In genomic region chr22:40415531-40416266, GRCh38 we compare ENCODE assay signal across 9 cellular contexts. TPM values are rescaled to one million over a fixed set of nuclear protein-coding genes. Genes with fewer than 3 reads are reported as not detected.
DNase-seq lines count a peak whose midpoint lies in the region; TF ChIP-seq lines count a peak whose summit lies in the region.
"Had no signal": no experiment of that assay in that cellular context is flagged by ENCODE, and none has a peak within 500 bp of the region (broad histone marks: within the 10 kb centered on the region; RNA-seq: fewer than 3 reads in every experiment).

No MANE protein-coding gene starts in this region.

- H3K36me3 ChIP-seq in OCI-LY3 (replicated peaks; ENCODE audit: low read depth, low read length): peaks cover 45% of the 10 kb centered on the region
- H3K36me3 ChIP-seq in tibial nerve: peaks cover 0 to 83% (median 34%) of the 10 kb centered on the region in 3 donors
- H3K36me3 ChIP-seq in MG63: peaks cover 47% of the 10 kb centered on the region

- H3K4me1 ChIP-seq in OCI-LY3 (ENCODE audit: low read length): peaks cover 47% of the 10 kb centered on the region
- H3K4me1 ChIP-seq in tibial nerve: peaks cover 0 to 12% (median 2%) of the 10 kb centered on the region in 4 donors

- no peaks in the 10 kb centered on the region for H3K79me2 ChIP-seq in OCI-LY3 (ENCODE audit: low read length)

- H3K9me3 Mint-ChIP-seq in activated naive CD4-positive, alpha-beta T cell treated with anti-CD3 and anti-CD28 coated beads, Interleukin-2, amount 10 ng/mL, durations not matched to agents 7 days and 5 days: no peaks in the 10 kb centered on the region

- H3K9ac ChIP-seq in OCI-LY3 (ENCODE audit: low read length): peak overlapping the region; percentile 8; the same call in 1 of the 2 replicates

- no peak for TF ChIP-seq EP300 in tibial nerve (IDR thresholded peaks at IDR 0.05)

- TF ChIP-seq CTCF in OCI-LY3 (IDR thresholded peaks at IDR 0.05; ENCODE audit: low read depth, low read length) (no peak), fibroblast of villous mesenchyme (IDR thresholded peaks at IDR 0.05; ENCODE audit: insufficient read depth, low read depth, low read length) (no peak), tibial nerve (IDR thresholded peaks at IDR 0.05) (no peak)

- H3K27me3 Mint-ChIP-seq in activated naive CD4-positive, alpha-beta T cell treated with anti-CD3 and anti-CD28 coated beads, Interleukin-2, amount 10 ng/mL, durations not matched to agents 7 days and 5 days: no peaks in the 10 kb centered on the region

- no peaks in the 10 kb centered on the region for H4K20me1 ChIP-seq in OCI-LY3 (ENCODE audit: insufficient read depth, low read length)

- WGBS in tibial nerve, 2 donors: 71 to 80% methylated on average over 19 of the region's 19 CpGs

- H2AFZ ChIP-seq in OCI-LY3 (ENCODE audit: low read depth, low read length): no peak overlapping the region

- CTCF ChIA-PET in activated naive CD4-positive, alpha-beta T cell treated with anti-CD3 and anti-CD28 coated beads, Interleukin-2, amount 10 ng/mL, durations not matched to agents 7 days and 5 days (lab: Charles Lee): interaction anchor here (0.8 to 1.4 kb wide), 3 partner anchors 13 to 483 kb away, joined by 3 to 4 read pairs (median 3); no protein-coding TSS in a partner anchor

- peaks cover 55% of the 10 kb centered on the region for H3K36me3 Mint-ChIP-seq in activated naive CD4-positive, alpha-beta T cell treated with anti-CD3 and anti-CD28 coated beads, Interleukin-2, amount 10 ng/mL, durations not matched to agents 7 days and 5 days

- H3K27me3 ChIP-seq in OCI-LY3 (ENCODE audit: low read depth, low read length): no peaks in the 10 kb centered on the region
- H3K27me3 ChIP-seq in tibial nerve: no peaks in the 10 kb centered on the region
- H3K27me3 ChIP-seq in MG63: no peaks in the 10 kb centered on the region

- H3K4me3 Mint-ChIP-seq in activated naive CD4-positive, alpha-beta T cell treated with anti-CD3 and anti-CD28 coated beads, Interleukin-2, amount 10 ng/mL, durations not matched to agents 7 days and 5 days: peak overlapping the region; percentile 6

- H3K27ac Mint-ChIP-seq in activated naive CD4-positive, alpha-beta T cell treated with anti-CD3 and anti-CD28 coated beads, Interleukin-2, amount 10 ng/mL, durations not matched to agents 7 days and 5 days: peak overlapping the region; percentile 80

- H3K9me3 ChIP-seq in OCI-LY3 (ENCODE audit: insufficient read depth, low read length) (no peaks in the 10 kb centered on the region), tibial nerve (no peaks in the 10 kb centered on the region), MG63 (no peaks in the 10 kb centered on the region)

- H3K4me2 ChIP-seq in OCI-LY3 (ENCODE audit: low read length): peak overlapping the region; percentile 44

- H3K27ac ChIP-seq in OCI-LY3 (ENCODE audit: low read length): peak overlapping the region; percentile 6; the same call in 1 of the 2 replicates
- peak overlapping the region in 3 of 4 donors; percentile 24 to 38 (median 32) for H3K27ac ChIP-seq in tibial nerve

- H3K4me3 ChIP-seq in OCI-LY3 (ENCODE audit: low read length) (0 out of 2 replicates have a peak overlapping the region, but pooled peaks have one; percentile 2), fibroblast of villous mesenchyme (ENCODE audit: low read depth, low read length) (no peak overlapping the region), tibial nerve (no peak overlapping the region), MG63 (no peak overlapping the region)

- H3K4me1 Mint-ChIP-seq in activated naive CD4-positive, alpha-beta T cell treated with anti-CD3 and anti-CD28 coated beads, Interleukin-2, amount 10 ng/mL, durations not matched to agents 7 days and 5 days: peaks cover 24% of the 10 kb centered on the region

- no peak for TF ChIP-seq POLR2A in tibial nerve (IDR thresholded peaks at IDR 0.05)

- DNase-seq in activated naive CD4-positive, alpha-beta T cell treated with anti-CD3 and anti-CD28 coated beads, Interleukin-2, amount 10 ng/mL, durations not matched to agents 7 days and 5 days: no peak
- DNase-seq in activated naive CD4-positive, alpha-beta T cell treated with anti-CD3 and anti-CD28 coated beads, Interleukin-2, amount 50 U/mL, for 16 hours: no peak
- DNase-seq in fibroblast of villous mesenchyme (ENCODE audit: low read depth): peak; percentile 57
- no peak for DNase-seq in tibial nerve (ENCODE audit: low spot score in 2 of 2)
- no peak for DNase-seq in stimulated activated CD4-positive, alpha-beta T cell treated with anti-CD3 and anti-CD28 coated beads, Interleukin-15, amount 100 ng/mL, for 24 hours
- DNase-seq in MG63: no peak
- no peak for DNase-seq in OCI-M2 (lab: John Stamatoyannopoulos, UW; ENCODE audit: unreplicated experiment)
- DNase-seq: SW 1271 had no signal

RNA-seq across cellular contexts. Expression of gene SGSM3, which starts 45.3 kb away (rescaled TPM):
- total RNA-seq in fibroblast of villous mesenchyme (39.7 and 42.2 TPM in 2 replicates), tibial nerve (100 to 1,000 TPM in 1 of 4 donors, 10 to 100 TPM in 3; 47.2 to 106 (median 69.2) TPM)
- total RNA-seq in MG63 (2014; rRNA removed; shearing (Covaris generic); ENCODE audit: low replicate concordance): 34.6 and 47.6 TPM in 2 replicates
